8 cellular contexts compared by ENCODE assay signal in genomic region chr10:29517352-29517923, GRCh38.
DNase-seq lines count a peak whose midpoint lies in the region; ATAC-seq and TF ChIP-seq lines count a peak whose summit lies in the region.

No MANE protein-coding gene starts in this region.

- WGBS in adrenal gland, 4 donors = 51 to 74% (median 58%) methylated on average over 8 of the region's 8 CpGs

- H3K4me1 ChIP-seq in adrenal gland (replicated peaks in 1 of 2) = no peaks in the 10 kb centered on the region
- peaks cover 6% of the 10 kb centered on the region for H3K4me1 ChIP-seq in vagina

- H3K9me3 Mint-ChIP-seq in activated T-helper 2 cell treated with anti-CD3 and anti-CD28 coated beads, Interferon-gamma antibody, Interleukin-2, Interleukin-4, amounts not matched to agents 10 μg/mL and 5 μg/mL and 100 μg/mL, durations not matched to agents 14 hours and 24 hours and 36 hours = no peaks in the 10 kb centered on the region

- DNase-seq in COR-L47 (lab: John Stamatoyannopoulos, UW) (peak; percentile 7), HT-29 (ENCODE audit: low spot score) (peak; percentile 51), adrenal gland (peak in 5 of 7 donors; percentile 39 to 72 (median 60)), inferior parietal cortex (ENCODE audit: extremely low spot score) (peak; percentile 39), vagina (ENCODE audit: extremely low spot score in 2 of 2) (no peak), cerebellum (ENCODE audit: low spot score) (no peak)
- DNase-seq in activated T-helper 2 cell treated with anti-CD3 and anti-CD28 coated beads, Interferon-gamma antibody, Interleukin-2, Interleukin-4, amounts not matched to agents 10 μg/mL and 5 μg/mL and 100 μg/mL, durations not matched to agents 14 hours and 24 hours and 36 hours (ENCODE audit: low spot score) = no peak

- intact Hi-C loops in adrenal gland (cut with DNase I) (no loop called here), vagina (cut with DNase I) (no loop called here)
- intact Hi-C loops in activated T-helper 2 cell treated with anti-CD3 and anti-CD28 coated beads, Interferon-gamma antibody, Interleukin-2, Interleukin-4, amounts not matched to agents 10 μg/mL and 5 μg/mL and 100 μg/mL, durations not matched to agents 14 hours and 24 hours and 36 hours (cut with micrococcal nuclease) = no loop called here

- H3K27ac Mint-ChIP-seq in activated T-helper 2 cell treated with anti-CD3 and anti-CD28 coated beads, Interferon-gamma antibody, Interleukin-2, Interleukin-4, amounts not matched to agents 10 μg/mL and 5 μg/mL and 100 μg/mL, durations not matched to agents 14 hours and 24 hours and 36 hours = no peak overlapping the region

- H3K36me3 Mint-ChIP-seq in activated T-helper 2 cell treated with anti-CD3 and anti-CD28 coated beads, Interferon-gamma antibody, Interleukin-2, Interleukin-4, amounts not matched to agents 10 μg/mL and 5 μg/mL and 100 μg/mL, durations not matched to agents 14 hours and 24 hours and 36 hours (ENCODE audit: low read depth) = peaks cover 2% of the 10 kb centered on the region

- no peak overlapping the region for H3K4me3 Mint-ChIP-seq in activated T-helper 2 cell treated with anti-CD3 and anti-CD28 coated beads, Interferon-gamma antibody, Interleukin-2, Interleukin-4, amounts not matched to agents 10 μg/mL and 5 μg/mL and 100 μg/mL, durations not matched to agents 14 hours and 24 hours and 36 hours (ENCODE audit: low read depth)

- peaks cover 0 to 4% of the 10 kb centered on the region in 2 donors for H3K36me3 ChIP-seq in adrenal gland (replicated peaks in 1 of 2)
- H3K36me3 ChIP-seq in vagina = peaks cover 0 to 45% of the 10 kb centered on the region in 2 donors

- no peaks in the 10 kb centered on the region for H3K9me3 ChIP-seq in adrenal gland (replicated peaks in 1 of 3)
- no peaks in the 10 kb centered on the region for H3K9me3 ChIP-seq in vagina

- TF ChIP-seq POLR2A in adrenal gland (IDR thresholded peaks at IDR 0.05) (no peak), vagina (IDR thresholded peaks at IDR 0.05) (no peak)

- H3K27me3 ChIP-seq in adrenal gland (no peaks in the 10 kb centered on the region), vagina (no peaks in the 10 kb centered on the region)

- ATAC-seq in HG03108 (IDR thresholded peaks at IDR 0.05; ENCODE audit: unreplicated experiment) = no peak

- TF ChIP-seq CTCF in adrenal gland (IDR thresholded peaks at IDR 0.05) (peak; percentile 28 to 56 (median 42)), vagina (IDR thresholded peaks at IDR 0.05) (peak in 1 of 3 experiments; percentile 7)

- H3K27ac ChIP-seq in adrenal gland (no peak overlapping the region), vagina (no peak overlapping the region)

- H3K27me3 Mint-ChIP-seq in activated T-helper 2 cell treated with anti-CD3 and anti-CD28 coated beads, Interferon-gamma antibody, Interleukin-2, Interleukin-4, amounts not matched to agents 10 μg/mL and 5 μg/mL and 100 μg/mL, durations not matched to agents 14 hours and 24 hours and 36 hours (ENCODE audit: low read depth) = no peaks in the 10 kb centered on the region

- H3K4me1 Mint-ChIP-seq in activated T-helper 2 cell treated with anti-CD3 and anti-CD28 coated beads, Interferon-gamma antibody, Interleukin-2, Interleukin-4, amounts not matched to agents 10 μg/mL and 5 μg/mL and 100 μg/mL, durations not matched to agents 14 hours and 24 hours and 36 hours (ENCODE audit: low read depth) = peaks cover 3% of the 10 kb centered on the region

- H3K4me3 ChIP-seq in adrenal gland (no peak overlapping the region), vagina (no peak overlapping the region)

Comparison
In these comparisons a context has a peak if more than half of its experiments do, and no peak if none do; other contexts are left out.
1. DNase-seq: peak in COR-L47 (single experiment), HT-29 (single experiment), adrenal gland (5 of 7) and inferior parietal cortex (single experiment); none in vagina (0 of 2), cerebellum (single experiment) and activated T-helper 2 cell treated with anti-CD3 and anti-CD28 coated beads, Interferon-gamma antibody, Interleukin-2, Interleukin-4, amounts not matched to agents 10 μg/mL and 5 μg/mL and 100 μg/mL, durations not matched to agents 14 hours and 24 hours and 36 hours (single experiment).